ENCODE assay signal across 8 cellular contexts in the genomic region with DNA sequence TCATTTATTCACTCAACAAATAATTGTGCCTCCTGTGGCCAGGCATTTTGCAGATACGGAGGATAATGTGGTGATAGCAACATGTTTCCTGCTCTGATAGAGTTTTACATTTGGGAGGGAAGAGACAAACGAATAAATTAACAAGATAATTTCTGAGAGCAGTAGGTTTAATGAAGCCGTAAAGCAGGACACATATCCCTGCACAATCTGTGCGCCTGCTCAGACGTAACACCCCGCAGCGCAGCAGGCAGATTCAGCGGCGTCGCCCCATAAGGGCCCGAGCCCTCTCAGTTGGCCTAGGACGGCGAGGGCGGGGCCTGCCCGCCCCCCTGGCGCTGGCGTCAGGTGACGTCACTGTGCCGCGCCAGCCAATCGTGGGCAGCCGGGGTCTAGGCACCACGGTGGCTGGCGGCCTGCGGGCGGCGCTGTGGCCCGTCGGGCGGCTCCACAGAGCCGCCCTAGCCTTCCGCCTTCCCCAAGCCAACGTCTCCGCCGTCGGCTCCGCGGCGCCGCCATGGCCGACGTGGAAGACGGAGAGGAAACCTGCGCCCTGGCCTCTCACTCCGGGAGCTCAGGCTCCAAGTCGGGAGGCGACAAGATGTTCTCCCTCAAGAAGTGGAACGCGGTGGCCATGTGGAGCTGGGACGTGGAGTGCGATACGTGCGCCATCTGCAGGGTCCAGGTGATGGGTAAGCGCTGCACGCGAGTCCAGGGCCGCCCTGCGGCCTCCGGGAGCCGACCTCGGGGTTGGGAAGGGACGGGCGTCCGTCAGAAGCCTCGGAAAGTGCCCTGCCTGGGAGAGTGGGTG. TPM values are rescaled to one million over a fixed set of nuclear protein-coding genes. Genes with fewer than 3 reads are reported as not detected.
DNase-seq lines count a peak whose midpoint lies in the region; ATAC-seq and TF ChIP-seq lines count a peak whose summit lies in the region.

A gene (plus strand): TSS at position 471 of the 808 bp plus-strand sequence. CDS start 44 bp downstream, at position 515.

- DNase-seq in CD14-positive monocyte (ENCODE audit: low spot score) (peak; percentile 92), NCI-H69 (lab: John Stamatoyannopoulos, UW) (peak; percentile 94), cortex of kidney (lab: John Stamatoyannopoulos, UW) (peak; percentile 61), left lobe of liver (ENCODE audit: low spot score) (peak; percentile 97)
- peak; percentile 95 for DNase-seq in activated CD4-positive, alpha-beta T cell treated with anti-CD3 and anti-CD28 coated beads, Interleukin-2, amount 10 ng/mL, durations not matched to agents 7 days and 5 days
- DNase-seq in stimulated activated CD4-positive, alpha-beta T cell treated with anti-CD3 and anti-CD28 coated beads, Interleukin-2, amount 100 ng/mL, for 4 hours (ENCODE audit: low read depth): peak; percentile 96

- POLR2A ChIA-PET in activated CD4-positive, alpha-beta T cell treated with anti-CD3 and anti-CD28 coated beads, Interleukin-2, amount 10 ng/mL, durations not matched to agents 7 days and 5 days (lab: Charles Lee): interaction anchor here (0.6 kb wide), 1 partner anchor 179 kb away, joined by 7 read pairs; no protein-coding TSS in a partner anchor

- ATAC-seq in GM19351 (IDR thresholded peaks at IDR 0.05; ENCODE audit: unreplicated experiment): peak; percentile 90
- ATAC-seq in HG03521 (IDR thresholded peaks at IDR 0.05; ENCODE audit: unreplicated experiment): peak; percentile 92
- ATAC-seq in left lobe of liver: peak; percentile 95

- peak within 1 kb of the TSS; percentile 94 to 99 for H3K4me3 Mint-ChIP-seq in CD14-positive monocyte
- H3K4me3 Mint-ChIP-seq in activated CD4-positive, alpha-beta T cell treated with anti-CD3 and anti-CD28 coated beads, Interleukin-2, amount 10 ng/mL, durations not matched to agents 7 days and 5 days: peak within 1 kb of the TSS; percentile 96

- intact Hi-C loops in CD14-positive monocyte (cut with micrococcal nuclease): loop anchor here (2.0 to 10.0 kb wide), 5 partner anchors 53 to 253 kb away; a partner anchor contains a TSS

- peaks cover 50% of the 10 kb centered on the region for H3K4me1 Mint-ChIP-seq in CD14-positive monocyte
- H3K4me1 Mint-ChIP-seq in activated CD4-positive, alpha-beta T cell treated with anti-CD3 and anti-CD28 coated beads, Interleukin-2, amount 10 ng/mL, durations not matched to agents 7 days and 5 days: peaks cover 41% of the 10 kb centered on the region

- H3K9me3 Mint-ChIP-seq in CD14-positive monocyte: no peaks in the 10 kb centered on the region
- H3K9me3 Mint-ChIP-seq in activated CD4-positive, alpha-beta T cell treated with anti-CD3 and anti-CD28 coated beads, Interleukin-2, amount 10 ng/mL, durations not matched to agents 7 days and 5 days: no peaks in the 10 kb centered on the region

- H3K27me3 Mint-ChIP-seq in CD14-positive monocyte (ENCODE audit: low read depth in 3 of 3): no peaks in the 10 kb centered on the region
- H3K27me3 Mint-ChIP-seq in activated CD4-positive, alpha-beta T cell treated with anti-CD3 and anti-CD28 coated beads, Interleukin-2, amount 10 ng/mL, durations not matched to agents 7 days and 5 days: no peaks in the 10 kb centered on the region

- CTCF ChIA-PET in activated CD4-positive, alpha-beta T cell treated with anti-CD3 and anti-CD28 coated beads, Interleukin-2, amount 10 ng/mL, durations not matched to agents 7 days and 5 days (lab: Charles Lee): interaction anchor here (0.5 to 1.8 kb wide), 23 partner anchors 10 to 541 kb away, joined by 3 to 13 read pairs (median 4); a partner anchor contains a TSS

- H3K36me3 Mint-ChIP-seq in CD14-positive monocyte: peaks cover 5 to 9% of the 10 kb centered on the region in 2 donors
- H3K36me3 Mint-ChIP-seq in activated CD4-positive, alpha-beta T cell treated with anti-CD3 and anti-CD28 coated beads, Interleukin-2, amount 10 ng/mL, durations not matched to agents 7 days and 5 days (ENCODE audit: low read depth): peaks cover 11% of the 10 kb centered on the region

- H3K27ac Mint-ChIP-seq in CD14-positive monocyte: peak within 1 kb of the TSS; percentile 98 to 100 (median 98)
- peak within 1 kb of the TSS; percentile 98 for H3K27ac Mint-ChIP-seq in activated CD4-positive, alpha-beta T cell treated with anti-CD3 and anti-CD28 coated beads, Interleukin-2, amount 10 ng/mL, durations not matched to agents 7 days and 5 days

- TF ChIP-seq CTCF in CD14-positive monocyte (IDR thresholded peaks at IDR 0.05): peak; percentile 87

RNA-seq across cellular contexts. Expression of the gene that starts here (rescaled TPM):
- polyA plus RNA-seq in CD14-positive monocyte: 100 to 1,000 TPM; 187 to 206 TPM
- total RNA-seq in activated CD4-positive, alpha-beta T cell treated with anti-CD3 and anti-CD28 coated beads, Interleukin-2, amount 10 ng/mL, durations not matched to agents 7 days and 5 days: 10 to 100 TPM; 48.6 to 51.4 TPM
- total RNA-seq in left lobe of liver: 33.0 TPM

Comparison
In these comparisons a context has a peak if more than half of its experiments do, and no peak if none do; other contexts are left out.
1. Peak in every context shown above with its lines: DNase-seq and ATAC-seq.